8 cellular contexts compared by ENCODE assay signal in the genomic region with DNA sequence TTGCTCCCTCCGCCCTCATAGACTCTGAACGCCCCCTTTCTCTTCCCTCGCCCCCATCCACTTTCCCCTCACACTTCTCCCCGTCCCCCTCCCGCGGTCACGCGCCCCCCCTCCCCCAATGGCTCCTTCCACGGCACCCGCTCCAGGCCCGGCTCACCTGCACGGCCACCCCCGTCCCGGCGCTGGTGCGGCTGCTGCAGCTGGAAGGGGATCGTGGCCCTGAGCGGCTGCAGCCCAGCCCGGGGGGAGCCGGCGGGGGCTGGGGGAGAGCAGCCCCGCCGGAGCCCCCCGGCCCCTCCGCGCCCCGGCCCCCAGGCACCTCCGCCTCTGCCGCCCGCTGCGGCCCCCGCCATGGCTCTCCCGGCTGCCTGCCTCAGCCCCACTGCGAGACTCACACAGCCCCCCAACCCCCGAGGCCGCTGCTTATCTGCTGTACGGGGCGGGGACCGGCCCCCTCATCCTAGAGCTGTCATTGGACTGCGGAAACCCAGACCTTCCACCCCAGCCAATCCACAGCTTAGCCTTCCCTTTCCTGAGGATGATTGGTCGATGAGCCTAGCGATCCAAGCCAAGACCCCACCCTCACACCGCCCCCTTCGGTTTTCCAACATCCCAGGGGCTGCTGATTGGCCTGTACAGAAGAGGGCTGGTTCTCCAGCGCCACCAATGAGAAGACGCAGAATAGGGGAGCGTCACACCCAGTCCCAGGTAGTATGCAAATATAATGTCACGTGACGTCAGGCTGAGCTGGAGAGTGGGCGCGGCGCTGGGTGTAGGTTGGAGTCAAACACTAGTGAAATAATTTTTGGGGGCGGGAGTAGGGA. TPM values are rescaled to one million over a fixed set of nuclear protein-coding genes. Genes with fewer than 3 reads are reported as not detected.
DNase-seq lines count a peak whose midpoint lies in the region; ATAC-seq, FAIRE-seq and TF ChIP-seq lines count a peak whose summit lies in the region.

A gene with protein sequence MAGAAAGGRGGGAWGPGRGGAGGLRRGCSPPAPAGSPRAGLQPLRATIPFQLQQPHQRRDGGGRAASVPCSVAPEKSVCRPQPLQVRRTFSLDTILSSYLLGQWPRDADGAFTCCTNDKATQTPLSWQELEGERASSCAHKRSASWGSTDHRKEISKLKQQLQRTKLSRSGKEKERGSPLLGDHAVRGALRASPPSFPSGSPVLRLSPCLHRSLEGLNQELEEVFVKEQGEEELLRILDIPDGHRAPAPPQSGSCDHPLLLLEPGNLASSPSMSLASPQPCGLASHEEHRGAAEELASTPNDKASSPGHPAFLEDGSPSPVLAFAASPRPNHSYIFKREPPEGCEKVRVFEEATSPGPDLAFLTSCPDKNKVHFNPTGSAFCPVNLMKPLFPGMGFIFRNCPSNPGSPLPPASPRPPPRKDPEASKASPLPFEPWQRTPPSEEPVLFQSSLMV (minus strand): TSS at position 397 of the 824 bp plus-strand sequence. CDS start 44 bp downstream, at position 353.

- no peaks in the 10 kb centered on the region for H3K36me3 ChIP-seq in Caco-2 (ENCODE audit: control insufficient read depth, insufficient read depth, low read length)
- H3K36me3 ChIP-seq in endocrine pancreas (ENCODE audit: control insufficient read depth, insufficient read depth, low read length), result no peaks in the 10 kb centered on the region
- H3K36me3 ChIP-seq in mesendoderm (ENCODE audit: control insufficient read depth, insufficient read depth, low read length), result no peaks in the 10 kb centered on the region

- no peak within 1 kb of the TSS for H3K4ac ChIP-seq in mesendoderm (ENCODE audit: low read depth, low read length)

- H3K27me3 ChIP-seq in Caco-2 (replicated peaks; ENCODE audit: control insufficient read depth, insufficient read depth, low read length) (0 out of 2 replicates have a peak, but pooled peaks cover 1% of the 10 kb centered on the region), endocrine pancreas (ENCODE audit: control insufficient read depth, insufficient read depth, low read length) (no peaks in the 10 kb centered on the region), mesendoderm (ENCODE audit: insufficient read depth, low read length, poor library complexity) (no peaks in the 10 kb centered on the region)

- peaks cover 13% of the 10 kb centered on the region for H3K27me3 Mint-ChIP-seq in Caco-2 (ENCODE audit: insufficient read depth, unreplicated experiment)

- no peak within 1 kb of the TSS for H3K27ac ChIP-seq in mesendoderm (ENCODE audit: low read depth, low read length)

- peaks cover 7% of the 10 kb centered on the region for H3K79me1 ChIP-seq in mesendoderm (ENCODE audit: low read length)

- peaks cover 8% of the 10 kb centered on the region for H3K4me1 Mint-ChIP-seq in Caco-2 (ENCODE audit: low read depth, unreplicated experiment)

- H3K23ac ChIP-seq in mesendoderm (ENCODE audit: low read length), result no peak within 1 kb of the TSS

- CTCF ChIA-PET in Caco-2 (lab: Charles Lee), result interaction anchor here (0.5 to 2.5 kb wide), 41 partner anchors 9 to 738 kb away, joined by 3 to 36 read pairs (median 5); a partner anchor contains a TSS

- peak within 1 kb of the TSS; percentile 96 for H3K4me2 ChIP-seq in mesendoderm (ENCODE audit: low read length)

- peak within 1 kb of the TSS; percentile 56 for H3K9ac ChIP-seq in endocrine pancreas (ENCODE audit: control insufficient read depth, insufficient read depth, low read length)
- peak within 1 kb of the TSS; percentile 72 for H3K9ac ChIP-seq in mesendoderm (ENCODE audit: low read length)

- intact Hi-C loops in Caco-2 (cut with micrococcal nuclease; ENCODE audit: unreplicated experiment), result loop anchor here (1.0 to 5.0 kb wide), 5 partner anchors 15 to 197 kb away; a partner anchor contains a TSS

- H3K79me2 ChIP-seq in mesendoderm (ENCODE audit: control insufficient read depth, insufficient read depth, low read length), result peaks cover 6% of the 10 kb centered on the region

- no peak within 1 kb of the TSS for H2BK15ac ChIP-seq in mesendoderm (replicated peaks; ENCODE audit: low read depth)

- peak within 1 kb of the TSS; percentile 98 for H3K4me3 Mint-ChIP-seq in Caco-2 (ENCODE audit: unreplicated experiment)

- peak within 1 kb of the TSS; percentile 43 for H3K18ac ChIP-seq in mesendoderm (ENCODE audit: low read length)

- ATAC-seq in GM21381 (IDR thresholded peaks at IDR 0.05; ENCODE audit: unreplicated experiment), result peak; percentile 92

- peaks cover 9% of the 10 kb centered on the region for H3K4me1 ChIP-seq in Caco-2
- H3K4me1 ChIP-seq in endocrine pancreas (ENCODE audit: control insufficient read depth, insufficient read depth, low read length), result peaks cover 14% of the 10 kb centered on the region
- H3K4me1 ChIP-seq in mesendoderm (ENCODE audit: control insufficient read depth, low read depth, low read length), result peaks cover 2% of the 10 kb centered on the region

- no peak for TF ChIP-seq CTCF in Caco-2 (IDR thresholded peaks at IDR 0.05; ENCODE audit: insufficient read depth in 1 of 2, low read depth in 1 of 2, low read length in 1 of 2, severe bottlenecking in 1 of 2, unreplicated experiment in 1 of 2)

- H3K4me3 ChIP-seq in Caco-2 (ENCODE audit: low read depth, low read length) (peak within 1 kb of the TSS; percentile 76), endocrine pancreas (ENCODE audit: control insufficient read depth, insufficient read depth, low read length) (peak within 1 kb of the TSS; percentile 62), mesendoderm (ENCODE audit: low read length) (peak within 1 kb of the TSS; percentile 72)

- no peak within 1 kb of the TSS for H2BK120ac ChIP-seq in mesendoderm (ENCODE audit: low read depth, low read length)

- H2BK5ac ChIP-seq in mesendoderm (ENCODE audit: low read length), result no peak within 1 kb of the TSS

- BruUV-seq in Caco-2 (replicated peaks; lab: Mats Ljungman, UMichigan), result no TSS peak

- H3K36me3 Mint-ChIP-seq in Caco-2 (ENCODE audit: insufficient read depth, unreplicated experiment), result peaks cover 18% of the 10 kb centered on the region

- no peak within 1 kb of the TSS for H2AK5ac ChIP-seq in mesendoderm (ENCODE audit: low read length)

- no CpG with 5 or more reads among the region's 53 CpGs for WGBS in mesendoderm (ENCODE audit: extremely low coverage, insufficient coverage, low lambda C conversion rate)

- H3K56ac ChIP-seq in mesendoderm (ENCODE audit: low read length), result peak within 1 kb of the TSS; percentile 89

- no peaks in the 10 kb centered on the region for H3K9me3 Mint-ChIP-seq in Caco-2 (ENCODE audit: unreplicated experiment)

- peak; percentile 100 for DNase-seq in Caco-2
- peak; percentile 100 for DNase-seq in HTR-8/SVneo (ENCODE audit: insufficient read length, low spot score)
- peak; percentile 100 for DNase-seq in NOMO-1 treated with dmso at 0.1 percent for 144 hours (lab: John Stamatoyannopoulos, UW; ENCODE audit: unreplicated experiment)
- peak; percentile 89 to 95 for DNase-seq in activated CD8-positive, alpha-beta memory T cell treated with anti-CD3 and anti-CD28 coated beads for 4 hours (ENCODE audit: low read depth in 2 of 2)
- peak; percentile 100 for DNase-seq in mesendoderm
- peak; percentile 88 for DNase-seq in stimulated activated CD8-positive, alpha-beta memory T cell treated with anti-CD3 and anti-CD28 coated beads, Interleukin-12 subunit alpha, Interleukin-12 subunit beta, amount 100 ng/mL, for 4 hours (ENCODE audit: low read depth)

- no peaks in the 10 kb centered on the region for H3K9me3 ChIP-seq in Caco-2
- H3K9me3 ChIP-seq in endocrine pancreas (ENCODE audit: control insufficient read depth, low read length), result no peaks in the 10 kb centered on the region

- H3K27ac Mint-ChIP-seq in Caco-2 (ENCODE audit: unreplicated experiment), result peak within 1 kb of the TSS; percentile 81

- POLR2A ChIA-PET in Caco-2 (lab: Charles Lee), result interaction anchor here (0.5 to 1.9 kb wide), 59 partner anchors 8 to 1121 kb away, joined by 3 to 88 read pairs (median 5); a partner anchor contains a TSS

- no peak within 1 kb of the TSS for H4K8ac ChIP-seq in mesendoderm (ENCODE audit: low read depth, low read length)

- FAIRE-seq in HTR-8/SVneo (lab: Jason Lieb, UNC), result peak; percentile 99

- H4K5ac ChIP-seq in mesendoderm (ENCODE audit: low read length), result no peak within 1 kb of the TSS

RNA-seq across cellular contexts. Expression of the gene that starts here (rescaled TPM):
- total RNA-seq in Caco-2 (2022), result 36.8 and 41.5 TPM in 2 replicates
- polyA plus RNA-seq in mesendoderm (2013, experiment 1 of 2), result 18.5 TPM
- polyA plus RNA-seq in mesendoderm (2013, experiment 2 of 2), result 19.6 TPM
